Comparison of ENCODE assay signal across 16 cellular contexts in genomic region chr16:86343733-86344585, GRCh38.
A peak's percentile ranks its signal among the peaks of the same experiment; 100 is the strongest.
DNase-seq lines count a peak whose midpoint lies in the region; ATAC-seq, FAIRE-seq and TF ChIP-seq lines count a peak whose summit lies in the region.
"Had no signal": no experiment of that assay in that cellular context is flagged by ENCODE, and none has a peak within 500 bp of the region (broad histone marks: within the 10 kb centered on the region; RNA-seq: fewer than 3 reads in every experiment).

No MANE protein-coding gene starts in this region.

- no peak overlapping the region for H4K5ac ChIP-seq in H1 (ENCODE audit: insufficient read length, low read depth, low read length)

- H2BK12ac ChIP-seq in H1 (ENCODE audit: low read depth, low read length) = no peak overlapping the region
- no peak overlapping the region for H2BK12ac ChIP-seq in trophoblast cell (ENCODE audit: low read length)

- H3K36me3 ChIP-seq in H1 (ENCODE audit: control insufficient read depth in 2 of 4, insufficient read depth in 4 of 4, low read length in 3 of 4) (no peaks in the 10 kb centered on the region), mucosa of rectum (ENCODE audit: control insufficient read depth in 2 of 2, insufficient read depth in 2 of 2, low read length in 2 of 2) (no peaks in the 10 kb centered on the region), trophoblast cell (ENCODE audit: control insufficient read depth in 1 of 2, insufficient read depth in 2 of 2, low read length in 2 of 2) (no peaks in the 10 kb centered on the region)
- H3K36me3 ChIP-seq: WERI-Rb-1 had no signal

- FAIRE-seq in H1 (lab: Jason Lieb, UNC) = no peak

- TF ChIP-seq CTCF in AG04450 (IDR thresholded peaks at IDR 0.05; ENCODE audit: low read depth, low read length) = no peak
- no peak for TF ChIP-seq CTCF in H1 (IDR thresholded peaks at IDR 0.05; ENCODE audit: control extremely low read depth in 1 of 3, insufficient read depth in 1 of 3, low read depth in 1 of 3, low read length in 3 of 3)

- H2BK120ac ChIP-seq in H1 (replicated peaks; ENCODE audit: low read depth, low read length) (no peak overlapping the region), trophoblast cell (ENCODE audit: insufficient read depth, low read length, poor library complexity) (no peak overlapping the region)

- TF ChIP-seq POLR2A in H1 (IDR thresholded peaks at IDR 0.05; ENCODE audit: control extremely low read depth in 1 of 2, low read depth in 2 of 2, low read length in 2 of 2) = no peak

- H2AFZ ChIP-seq in H1 (ENCODE audit: low read length) (no peak overlapping the region), trophoblast cell (ENCODE audit: insufficient read depth, low read length, poor library complexity) (no peak overlapping the region)

- H2BK5ac ChIP-seq in H1 (ENCODE audit: low read depth, low read length) (no peak overlapping the region), trophoblast cell (ENCODE audit: low read depth, low read length, poor library complexity) (no peak overlapping the region)

- H3K23ac ChIP-seq in H1 (ENCODE audit: insufficient read length) (no peak overlapping the region), trophoblast cell (ENCODE audit: low read length) (no peak overlapping the region)

- H3K79me2 ChIP-seq in H1 (ENCODE audit: control insufficient read depth in 1 of 2, insufficient read depth in 2 of 2, low read length in 2 of 2) = no peaks in the 10 kb centered on the region
- no peaks in the 10 kb centered on the region for H3K79me2 ChIP-seq in trophoblast cell (ENCODE audit: control insufficient read depth, insufficient read depth, low read length, poor library complexity)

- H3K56ac ChIP-seq in H1 (replicated peaks; ENCODE audit: insufficient read length, low read depth, low read length) = no peak overlapping the region

- H3K4me3 ChIP-seq in AG04450 (ENCODE audit: low read depth, low read length) = no peak overlapping the region
- no peak overlapping the region for H3K4me3 ChIP-seq in H1 (ENCODE audit: extremely low read depth in 1 of 4, insufficient read depth in 2 of 4, low read depth in 3 of 4, low read length in 4 of 4)
- no peak overlapping the region for H3K4me3 ChIP-seq in mucosa of rectum (ENCODE audit: low read length in 2 of 2)
- no peak overlapping the region for H3K4me3 ChIP-seq in trophoblast cell (ENCODE audit: low read depth, low read length)

- peaks cover 9% of the 10 kb centered on the region for H3K9me3 ChIP-seq in AG04450 (ENCODE audit: control insufficient read depth, insufficient read depth, low read length)
- H3K9me3 ChIP-seq in H1 (ENCODE audit: insufficient read depth in 2 of 2, low read depth in 1 of 2, low read length in 1 of 2) = no peaks in the 10 kb centered on the region
- H3K9me3 ChIP-seq in mucosa of rectum (ENCODE audit: control insufficient read depth in 2 of 2, low read length in 2 of 2) = no peaks in the 10 kb centered on the region
- H3K9me3 ChIP-seq in trophoblast cell (ENCODE audit: insufficient read depth, low read depth, low read length) = no peaks in the 10 kb centered on the region

- TF ChIP-seq RAD21 in H1 (IDR thresholded peaks at IDR 0.05 in 1 of 2, conservative IDR thresholded peaks at IDR 0.05 in 1 of 2; ENCODE audit: low read depth in 2 of 2, low read length in 2 of 2) = no peak

- POLR2A ChIA-PET in AG04450 (lab: Yijun Ruan, JAX) (interaction anchor here (0.6 to 0.7 kb wide), 3 partner anchors 10 to 93 kb away, joined by 3 to 4 read pairs (median 3); no protein-coding TSS in a partner anchor), H1 (lab: Charles Lee; ENCODE audit: partially characterized antibody) (no interaction called here)

- H3K14ac ChIP-seq in H1 (ENCODE audit: insufficient read length) (no peak overlapping the region), trophoblast cell (ENCODE audit: low read length) (no peak overlapping the region)

- H3K4ac ChIP-seq in H1 (replicated peaks; ENCODE audit: insufficient read length, low read depth, low read length) (no peak overlapping the region), trophoblast cell (ENCODE audit: low read depth, low read length) (no peak overlapping the region)

- H4K20me1 ChIP-seq in H1 (replicated peaks in 1 of 2; ENCODE audit: control insufficient read depth in 1 of 2, insufficient read depth in 2 of 2, low read length in 2 of 2) = no peaks in the 10 kb centered on the region

- WGBS in H1 (ENCODE audit: extremely low coverage in 1 of 2, insufficient coverage in 1 of 2, insufficient read length in 1 of 2, insufficient replicate concordance in 2 of 2, low coverage in 1 of 2, low lambda C conversion rate in 2 of 2, missing lambda C conversion rate in 1 of 2), 2 experiments = 75% methylated on average over 9 of the region's 10 CpGs; no CpG with 5 or more reads in 1 of the 2 experiments
- no CpG with 5 or more reads among the region's 10 CpGs for WGBS in trophoblast cell (ENCODE audit: extremely low coverage, insufficient coverage, insufficient read length)

- peaks cover 2 to 13% (median 8%) of the 10 kb centered on the region in 4 experiments; a peak in 5 of 7 replicates for H3K4me1 ChIP-seq in H1 (replicated peaks in 1 of 4; ENCODE audit: control insufficient read depth in 3 of 4, insufficient read depth in 4 of 4, low read length in 3 of 4)
- H3K4me1 ChIP-seq in mucosa of rectum (ENCODE audit: control insufficient read depth in 2 of 2, insufficient read depth in 2 of 2, low read length in 2 of 2) = peaks cover 0 to 4% of the 10 kb centered on the region in 2 donors
- peaks cover 2 to 8% of the 10 kb centered on the region in 2 experiments for H3K4me1 ChIP-seq in trophoblast cell (ENCODE audit: control insufficient read depth in 1 of 2, insufficient read depth in 2 of 2, low read length in 2 of 2)

- no peaks in the 10 kb centered on the region for H3K23me2 ChIP-seq in H1 (ENCODE audit: low read depth, low read length)

- no peak overlapping the region for H2BK20ac ChIP-seq in H1 (ENCODE audit: low read length)

- peak overlapping the region; percentile 32; the same call in 1 of the 2 replicates for H3K18ac ChIP-seq in H1 (ENCODE audit: extremely low read depth, low read length)
- no peak overlapping the region for H3K18ac ChIP-seq in trophoblast cell (ENCODE audit: low read length)

- H3K9ac ChIP-seq in H1 (replicated peaks in 1 of 4; ENCODE audit: extremely low read depth in 1 of 4, low read depth in 3 of 4, low read length in 3 of 4) (no peak overlapping the region), mucosa of rectum (ENCODE audit: low read depth in 1 of 2, low read length in 2 of 2) (peak overlapping the region in 1 of 2 donors; percentile 9), trophoblast cell (ENCODE audit: low read length) (no peak overlapping the region)

- H4K91ac ChIP-seq in H1 (replicated peaks; ENCODE audit: insufficient read length, low read length) = no peak overlapping the region
- no peak overlapping the region for H4K91ac ChIP-seq in trophoblast cell (ENCODE audit: low read depth, low read length)

- no peaks in the 10 kb centered on the region for H3K79me1 ChIP-seq in H1 (ENCODE audit: low read depth, low read length)
- no peaks in the 10 kb centered on the region for H3K79me1 ChIP-seq in trophoblast cell (ENCODE audit: low read length)

- TF ChIP-seq EP300 in H1 (IDR thresholded peaks at IDR 0.05; ENCODE audit: borderline replicate concordance in 1 of 2, low read depth in 2 of 2, low read length in 2 of 2) = no peak

- H3K27ac ChIP-seq in AG04450 (ENCODE audit: low read depth, low read length) (peak overlapping the region; percentile 94), H1 (ENCODE audit: low read depth, low read length) (no peak overlapping the region), mucosa of rectum (ENCODE audit: low read depth in 2 of 2, low read length in 2 of 2) (peak overlapping the region; percentile 67 to 82), trophoblast cell (ENCODE audit: low read depth, low read length) (no peak overlapping the region)
- H3K27ac ChIP-seq: WERI-Rb-1 had no signal

- H4K12ac ChIP-seq in trophoblast cell (ENCODE audit: low read depth, low read length) = no peak overlapping the region

- CTCF ChIA-PET in AG04450 (lab: Charles Lee) = interaction anchor here (1.1 kb wide), 1 partner anchor 176 kb away, joined by 3 read pairs; no protein-coding TSS in a partner anchor
- CTCF ChIA-PET in H1 (lab: Charles Lee; ENCODE audit: partially characterized antibody) = interaction anchor here (0.6 to 2.8 kb wide), 4 partner anchors 43 to 215 kb away, joined by 3 to 13 read pairs (median 6); no protein-coding TSS in a partner anchor

- H2BK15ac ChIP-seq in H1 (ENCODE audit: low read length) = no peak overlapping the region

- ATAC-seq in HG02840 (IDR thresholded peaks at IDR 0.05; ENCODE audit: low FRiP score, unreplicated experiment) = no peak

- H3K4me2 ChIP-seq in H1 (ENCODE audit: insufficient read depth in 1 of 2, low read depth in 2 of 2, low read length in 2 of 2) = no peak overlapping the region
- H3K4me2 ChIP-seq in trophoblast cell (ENCODE audit: low read length) = no peak overlapping the region

- H4K8ac ChIP-seq in H1 (ENCODE audit: extremely low read depth, insufficient read depth, low read length) = no peak overlapping the region
- H4K8ac ChIP-seq in trophoblast cell (ENCODE audit: low read depth, low read length) = no peak overlapping the region

- DNase-seq in AG04450 (ENCODE audit: low read depth, low spot score) (no peak), NCI-H82 treated with DMSO at 0.1 percent for 48 hours (lab: John Stamatoyannopoulos, UW; ENCODE audit: unreplicated experiment) (peak; percentile 79), H1 (ENCODE audit: low read depth in 1 of 2, low spot score in 2 of 2) (no peak), NOMO-1 treated with DMSO at 0.1 percent for 48 hours (lab: John Stamatoyannopoulos, UW; ENCODE audit: unreplicated experiment) (no peak), trophoblast cell (no peak), 8988T (no peak)
- DNase-seq: activated naive CD8-positive, alpha-beta T cell treated with anti-CD3 and anti-CD28 coated beads, Interleukin-2, amount 10 ng/mL, durations not matched to agents 7 days and 5 days; effector memory CD4-positive, alpha-beta T cell; KBM-7; NCI-H146; NCI-H774; SIG-M5; stimulated activated CD4-positive, alpha-beta T cell treated with anti-CD3 and anti-CD28 coated beads, Interleukin-15, amount 100 ng/mL, for 24 hours; WERI-Rb-1 had no signal

- H3K27me3 ChIP-seq in AG04450 (ENCODE audit: control insufficient read depth, insufficient read depth, low read length) (no peaks in the 10 kb centered on the region), H1 (replicated peaks in 1 of 4; ENCODE audit: control insufficient read depth in 3 of 4, extremely low read depth in 1 of 4, insufficient read depth in 3 of 4, low read length in 3 of 4) (peaks cover 0 to 11% (median 3%) of the 10 kb centered on the region in 4 experiments; a peak in 4 of 7 replicates), mucosa of rectum (ENCODE audit: control insufficient read depth in 2 of 2, insufficient read depth in 2 of 2, low read length in 2 of 2) (no peaks in the 10 kb centered on the region), trophoblast cell (ENCODE audit: insufficient read depth, low read length) (no peaks in the 10 kb centered on the region)

- no peak overlapping the region for H2AK5ac ChIP-seq in H1 (ENCODE audit: low read depth, low read length)
- H2AK5ac ChIP-seq in trophoblast cell (ENCODE audit: low read length) = no peak overlapping the region

TF ChIP-seq in H1, 55 proteins besides CTCF, POLR2A, EP300 and RAD21 (continues in another document):
- TF ChIP-seq GTF2F1 (IDR thresholded peaks at IDR 0.05; ENCODE audit: borderline replicate concordance, low read depth, low read length) (no peak), RXRA (IDR thresholded peaks at IDR 0.05; ENCODE audit: insufficient read depth, low read depth, low read length) (no peak)

Comparison
In these comparisons a context has a peak if more than half of its experiments do, and no peak if none do; other contexts are left out.
1. H3K27ac ChIP-seq: peak in AG04450 (single experiment) and mucosa of rectum (2 of 2); none in H1 (single experiment) and trophoblast cell (single experiment).